In the genomic region with DNA sequence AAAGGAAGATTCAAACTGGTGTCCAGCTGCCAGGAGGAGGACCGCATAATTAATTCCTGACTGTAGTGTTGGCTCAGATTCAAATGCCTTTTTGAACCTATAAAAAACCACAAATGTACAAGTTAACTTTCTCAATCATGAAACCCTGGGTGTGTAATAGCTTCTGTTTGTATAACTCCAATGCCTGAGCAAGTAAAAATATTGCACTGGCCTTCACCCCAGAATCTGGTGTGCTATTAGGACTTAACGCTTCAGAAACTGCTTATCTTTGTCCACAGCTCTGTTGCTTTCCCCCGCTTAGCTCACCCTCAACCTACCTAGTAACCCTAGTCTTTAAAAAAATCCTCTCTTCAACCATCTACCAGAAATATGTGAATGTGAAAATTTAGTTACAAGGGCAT, we compare ENCODE assay signal across 11 cellular contexts.
DNase-seq lines count a peak whose midpoint lies in the region; ATAC-seq, FAIRE-seq and TF ChIP-seq lines count a peak whose summit lies in the region.
"Had no signal": no experiment of that assay in that cellular context is flagged by ENCODE, and none has a peak within 500 bp of the region (broad histone marks: within the 10 kb centered on the region; RNA-seq: fewer than 3 reads in every experiment).

No MANE protein-coding gene starts in this region.

- no peaks in the 10 kb centered on the region for H3K36me3 ChIP-seq in pancreas

- TF ChIP-seq CTCF in pancreas (IDR thresholded peaks at IDR 0.05) = no peak

- no peak for FAIRE-seq in pancreas (lab: Jason Lieb, UNC)

- H3K4me1 ChIP-seq in pancreas = peaks cover 7 to 15% (median 8%) of the 10 kb centered on the region in 3 donors

- no peak overlapping the region for H3K4me3 ChIP-seq in pancreas

- peak; percentile 55 for ATAC-seq in esophagus mucosa
- ATAC-seq in pancreas = peak; percentile 65 to 93 (median 85)
- ATAC-seq in HG03097 (IDR thresholded peaks at IDR 0.05; ENCODE audit: low FRiP score, unreplicated experiment) = no peak
- no peak for ATAC-seq in HG02840 (IDR thresholded peaks at IDR 0.05; ENCODE audit: low FRiP score, unreplicated experiment)

- H3K27ac ChIP-seq in pancreas = peak overlapping the region in 2 of 4 donors; percentile 27 to 45
- H3K27ac ChIP-seq: neutrophil had no signal

- WGBS in pancreas, 2 donors = 23 to 25% methylated on average over 3 of the region's 3 CpGs

- H3K9me3 ChIP-seq in pancreas = no peaks in the 10 kb centered on the region
- H3K9me3 ChIP-seq: neutrophil had no signal

- no peaks in the 10 kb centered on the region for H3K27me3 ChIP-seq in pancreas
- H3K27me3 ChIP-seq: neutrophil had no signal

- intact Hi-C loops in pancreas (cut with DNase I) = no loop called here

- DNase-seq in ELR (ENCODE audit: low read depth) = peak; percentile 85
- DNase-seq in RPMI7951 (ENCODE audit: low read depth) = peak; percentile 94
- DNase-seq in pancreas = no peak
- no peak for DNase-seq in T1000 (lab: John Stamatoyannopoulos, UW)
- DNase-seq in NCI-H526 treated with DMSO at 0.1 percent for 48 hours (lab: John Stamatoyannopoulos, UW) = no peak
- DNase-seq: activated CD4-positive, alpha-beta T cell treated with anti-CD3 and anti-CD28 coated beads for 1 hour; activated naive CD8-positive, alpha-beta T cell treated with anti-CD3 and anti-CD28 coated beads, Interleukin-2, amount 10 ng/mL, durations not matched to agents 7 days and 5 days had no signal

Comparison
In these comparisons a context has a peak if more than half of its experiments do, and no peak if none do; other contexts are left out.
1. DNase-seq: peak in ELR (single experiment) and RPMI7951 (single experiment); none in pancreas (0 of 6), T1000 (single experiment) and NCI-H526 treated with DMSO at 0.1 percent for 48 hours (single experiment).
2. ATAC-seq: peak in esophagus mucosa (single experiment) and pancreas (4 of 4); none in HG03097 (single experiment) and HG02840 (single experiment).